Comparison of ENCODE assay signal across 8 cellular contexts in the genomic region with DNA sequence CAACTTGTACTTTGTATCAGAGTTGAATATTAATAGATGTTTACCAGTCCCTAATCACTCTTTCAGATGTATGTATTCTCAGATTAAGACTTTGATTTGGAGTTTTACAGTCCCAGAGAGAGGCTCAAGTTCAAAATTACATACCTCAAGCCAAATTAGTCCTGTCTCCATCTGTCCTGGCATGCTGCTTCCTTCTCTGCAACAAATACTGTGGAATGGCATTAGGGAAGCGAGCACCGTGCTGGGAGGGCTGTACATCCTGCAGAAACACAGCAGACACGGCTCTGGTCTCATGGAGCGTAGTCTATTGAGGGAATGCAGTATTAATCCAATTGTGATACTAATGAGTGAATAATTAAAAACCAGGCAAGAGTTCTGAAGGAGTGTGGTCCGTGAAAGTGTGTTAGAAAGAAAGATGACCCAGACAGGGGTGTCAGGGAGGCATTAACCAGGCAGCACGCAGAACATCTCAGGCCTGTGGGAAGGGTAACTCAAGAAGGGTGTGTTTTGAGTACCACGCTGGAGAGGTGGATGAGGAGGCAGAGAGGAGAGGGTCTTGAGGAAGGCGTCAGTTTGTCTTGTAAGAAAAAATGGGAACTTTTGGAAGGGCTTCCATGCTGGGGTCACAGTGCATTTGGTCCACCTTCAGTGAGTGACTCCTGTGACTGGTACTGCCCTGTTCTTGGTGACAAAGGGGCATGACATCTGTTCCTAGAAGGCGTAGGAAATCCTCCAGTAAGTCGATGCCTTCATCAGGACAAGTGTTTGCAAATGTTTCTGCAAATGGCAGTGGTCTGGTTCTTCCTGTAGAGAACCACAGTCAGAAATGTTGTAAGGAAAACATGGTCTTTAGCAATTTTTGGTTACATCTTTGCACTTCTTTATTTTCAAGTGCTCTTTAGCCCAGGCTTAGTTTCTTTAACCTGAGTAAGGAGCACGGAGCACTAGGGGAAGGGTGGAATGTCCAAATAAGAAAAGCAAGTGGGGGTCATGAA.
DNase-seq lines count a peak whose midpoint lies in the region; ATAC-seq and TF ChIP-seq lines count a peak whose summit lies in the region.

No MANE protein-coding gene starts in this region.

- CTCF ChIA-PET in activated naive CD4-positive, alpha-beta T cell treated with anti-CD3 and anti-CD28 coated beads, Interleukin-2, amount 10 ng/mL, durations not matched to agents 7 days and 5 days (lab: Charles Lee) = interaction anchor here (0.7 to 1.2 kb wide), 3 partner anchors 14 to 188 kb away, joined by 3 to 5 read pairs (median 3); no protein-coding TSS in a partner anchor

- H3K36me3 Mint-ChIP-seq in activated naive CD4-positive, alpha-beta T cell treated with anti-CD3 and anti-CD28 coated beads, Interleukin-2, amount 10 ng/mL, durations not matched to agents 7 days and 5 days = peaks cover 20% of the 10 kb centered on the region

- H3K4me3 ChIP-seq in WI38 (ENCODE audit: low read depth, low read length) = peak overlapping the region; percentile 85
- H3K4me3 ChIP-seq in iPS-11a (ENCODE audit: low read depth, low read length) = peak overlapping the region; percentile 78
- H3K4me3 ChIP-seq in subcutaneous abdominal adipose tissue (ENCODE audit: low read depth in 1 of 5, low read length in 5 of 5) = peak overlapping the region; percentile 70 to 95 (median 81)

- no peak for TF ChIP-seq CTCF in WI38 (IDR thresholded peaks at IDR 0.05; ENCODE audit: low read depth, low read length)

- peak overlapping the region; percentile 44 for H3K27ac ChIP-seq in subcutaneous abdominal adipose tissue (ENCODE audit: low read depth, low read length)

- peak overlapping the region; percentile 93 for H3K4me3 Mint-ChIP-seq in activated naive CD4-positive, alpha-beta T cell treated with anti-CD3 and anti-CD28 coated beads, Interleukin-2, amount 10 ng/mL, durations not matched to agents 7 days and 5 days

- H3K9me3 Mint-ChIP-seq in activated naive CD4-positive, alpha-beta T cell treated with anti-CD3 and anti-CD28 coated beads, Interleukin-2, amount 10 ng/mL, durations not matched to agents 7 days and 5 days = no peaks in the 10 kb centered on the region

- H3K4me1 ChIP-seq in subcutaneous abdominal adipose tissue (ENCODE audit: control insufficient read depth in 5 of 5, insufficient read depth in 5 of 5, low read length in 5 of 5) = peaks cover 8 to 34% (median 25%) of the 10 kb centered on the region in 5 donors

- H3K9me3 ChIP-seq in subcutaneous abdominal adipose tissue (ENCODE audit: control insufficient read depth in 5 of 5, low read length in 5 of 5) = peaks cover 0 to 2% (median 0%) of the 10 kb centered on the region in 5 donors

- H3K9ac ChIP-seq in subcutaneous abdominal adipose tissue (ENCODE audit: low read length in 5 of 5) = peak overlapping the region; percentile 78 to 91 (median 86)

- peaks cover 7% of the 10 kb centered on the region for H3K27me3 Mint-ChIP-seq in activated naive CD4-positive, alpha-beta T cell treated with anti-CD3 and anti-CD28 coated beads, Interleukin-2, amount 10 ng/mL, durations not matched to agents 7 days and 5 days

- no peaks in the 10 kb centered on the region for H3K36me3 ChIP-seq in subcutaneous abdominal adipose tissue (ENCODE audit: control insufficient read depth in 5 of 5, insufficient read depth in 5 of 5, low read length in 5 of 5)

- ATAC-seq in HG02642 (IDR thresholded peaks at IDR 0.05; ENCODE audit: poor library complexity, unreplicated experiment) = no peak

- no peak overlapping the region for H3K27ac Mint-ChIP-seq in activated naive CD4-positive, alpha-beta T cell treated with anti-CD3 and anti-CD28 coated beads, Interleukin-2, amount 10 ng/mL, durations not matched to agents 7 days and 5 days

- DNase-seq in activated naive CD4-positive, alpha-beta T cell treated with anti-CD3 and anti-CD28 coated beads, Interleukin-2, amount 10 ng/mL, durations not matched to agents 7 days and 5 days = no peak
- DNase-seq in activated naive CD4-positive, alpha-beta T cell treated with anti-CD3 and anti-CD28 coated beads, Interleukin-2, amount 50 U/mL, for 16 hours = no peak
- DNase-seq in NCI-H526 treated with DMSO at 0.1 percent for 48 hours (lab: John Stamatoyannopoulos, UW) (no peak), ecto neural progenitor cell (ENCODE audit: low spot score) (no peak)

- H3K4me1 Mint-ChIP-seq in activated naive CD4-positive, alpha-beta T cell treated with anti-CD3 and anti-CD28 coated beads, Interleukin-2, amount 10 ng/mL, durations not matched to agents 7 days and 5 days = peaks cover 32% of the 10 kb centered on the region

- H3K27me3 ChIP-seq in subcutaneous abdominal adipose tissue (ENCODE audit: control insufficient read depth in 5 of 5, insufficient read depth in 4 of 5, low read length in 5 of 5) = no peaks in the 10 kb centered on the region
